Comparison of ENCODE assay signal across 8 cellular contexts in genomic region chr5:131109540-131110255, GRCh38. TPM values are rescaled to one million over a fixed set of nuclear protein-coding genes. Genes with fewer than 3 reads are reported as not detected.
A peak's percentile ranks its signal among the peaks of the same experiment; 100 is the strongest.
DNase-seq lines count a peak whose midpoint lies in the region; FAIRE-seq and TF ChIP-seq lines count a peak whose summit lies in the region.

No MANE protein-coding gene starts in this region.

- no peak overlapping the region for H3K4me3 ChIP-seq in AG09309 (ENCODE audit: control insufficient read depth, low read depth, low read length)
- H3K4me3 ChIP-seq in HFF-Myc (replicated peaks; ENCODE audit: low read depth, low read length) = no peak overlapping the region
- H3K4me3 ChIP-seq in fibroblast of mammary gland (ENCODE audit: control insufficient read depth, low read depth, low read length) = no peak overlapping the region
- no peak overlapping the region for H3K4me3 ChIP-seq in neuron (ENCODE audit: low read length)

- FAIRE-seq in GM12892 (lab: Jason Lieb, UNC) = no peak

- no peaks in the 10 kb centered on the region for H3K9me3 ChIP-seq in neuron (ENCODE audit: low read length)

- peak overlapping the region; percentile 46 for H3K27ac ChIP-seq in VCaP

- H3K4me1 ChIP-seq in neuron (ENCODE audit: insufficient read depth, low read length) = no peaks in the 10 kb centered on the region

- peak overlapping the region; percentile 13 for H2AFZ ChIP-seq in neuron (ENCODE audit: low read depth, low read length)

- TF ChIP-seq CTCF in AG09309 (IDR thresholded peaks at IDR 0.05; ENCODE audit: control insufficient read depth, insufficient read depth, low read depth, low read length, missing control alignments) (peak; percentile 56), GM10266 (IDR thresholded peaks at IDR 0.05; ENCODE audit: control insufficient read depth, insufficient read depth, low read depth, missing control alignments) (peak; percentile 73), HFF-Myc (IDR thresholded peaks at IDR 0.05; ENCODE audit: low read depth, low read length, missing control alignments) (peak; percentile 51), VCaP (conservative IDR thresholded peaks at IDR 0.05) (peak; percentile 84), fibroblast of mammary gland (conservative IDR thresholded peaks at IDR 0.05; ENCODE audit: control insufficient read depth, insufficient read depth, low read depth, low read length) (peak; percentile 69)

- DNase-seq in AG09309 (ENCODE audit: low read depth) (peak; percentile 5), GM10266 (ENCODE audit: extremely low spot score) (peak; percentile 47), HFF-Myc (ENCODE audit: extremely low read depth, low read depth) (no peak), M059J (ENCODE audit: low read depth) (peak; percentile 31), fibroblast of mammary gland (ENCODE audit: low read depth) (peak; percentile 57), GM12892 (ENCODE audit: insufficient read length) (no peak)

- no peak for TF ChIP-seq POLR2A in GM12892 (IDR thresholded peaks at IDR 0.05; ENCODE audit: low read depth, low read length)

- no peaks in the 10 kb centered on the region for H3K36me3 ChIP-seq in neuron (ENCODE audit: insufficient read depth, low read length)

- H3K27me3 ChIP-seq in neuron (ENCODE audit: insufficient read depth, low read length) = no peaks in the 10 kb centered on the region

RNA-seq across cellular contexts. Expression of gene HINT1, which starts 55.4 kb away (rescaled TPM):
- total RNA-seq in M059J (2014; rRNA removed; shearing (Covaris generic)) = 271 and 295 TPM in 2 replicates
- polyA plus RNA-seq in GM12892 (2012; ENCODE audit: missing spikeins) = 461 TPM

Comparison
In these comparisons a context has a peak if more than half of its experiments do, and no peak if none do; other contexts are left out.
1. DNase-seq: peak in AG09309 (single experiment), GM10266 (single experiment), M059J (single experiment) and fibroblast of mammary gland (single experiment); none in HFF-Myc (single experiment) and GM12892 (single experiment).
2. Peak in every context shown above with its lines, with median percentiles within 50 percentile points of each other: CTCF ChIP-seq.